In genomic region chr6:46175976-46176375, GRCh38 we compare ENCODE assay signal across 17 cellular contexts. TPM values are rescaled to one million over a fixed set of nuclear protein-coding genes. Genes with fewer than 3 reads are reported as not detected.
DNase-seq lines count a peak whose midpoint lies in the region; ATAC-seq, FAIRE-seq and TF ChIP-seq lines count a peak whose summit lies in the region.
"Had no signal": no experiment of that assay in that cellular context is flagged by ENCODE, and none has a peak within 500 bp of the region (broad histone marks: within the 10 kb centered on the region; RNA-seq: fewer than 3 reads in every experiment).

No MANE protein-coding gene starts in this region.

- no peak overlapping the region for H3K27ac Mint-ChIP-seq in activated naive CD4-positive, alpha-beta T cell treated with anti-CD3 and anti-CD28 coated beads, Interleukin-2, amount 10 ng/mL, durations not matched to agents 7 days and 5 days

- H3K4me3 ChIP-seq in upper lobe of right lung (no peak overlapping the region), HepG2 (replicated peaks in 1 of 3; ENCODE audit: insufficient read depth in 1 of 3, low read depth in 2 of 3, low read length in 3 of 3) (no peak overlapping the region)
- H3K4me3 ChIP-seq: heart left ventricle, K562 had no signal

- H2AFZ ChIP-seq in HepG2 (ENCODE audit: low read length), result no peak overlapping the region

- in situ Hi-C loops in HepG2 (cut with HindIII; ENCODE audit: extremely low pct_ligation_motif_present, low pct_unique_long_range_greater_than_20kb), result no loop called here

- H3K9me3 Mint-ChIP-seq in activated naive CD4-positive, alpha-beta T cell treated with anti-CD3 and anti-CD28 coated beads, Interleukin-2, amount 10 ng/mL, durations not matched to agents 7 days and 5 days, result no peaks in the 10 kb centered on the region
- H3K9me3 Mint-ChIP-seq: activated T-cell treated with anti-CD3 and anti-CD28 coated beads, Interleukin-2, amount 50 U/mL, for 4 hours had no signal

- FAIRE-seq in HepG2 (lab: Jason Lieb, UNC), result no peak
- FAIRE-seq: K562 had no signal

- no peak overlapping the region for H3K9ac ChIP-seq in HepG2 (ENCODE audit: insufficient read depth, low read depth, low read length)

- H3K9me3 ChIP-seq in upper lobe of right lung, result no peaks in the 10 kb centered on the region
- no peaks in the 10 kb centered on the region for H3K9me3 ChIP-seq in HepG2 (ENCODE audit: low read length)
- H3K9me3 ChIP-seq: heart left ventricle had no signal

- BruUV-seq in HepG2 (replicated peaks; lab: Mats Ljungman, UMichigan), result no TSS peak

- DNase-seq in D341Med (ENCODE audit: low spot score) (peak; percentile 67), NAMALWA (ENCODE audit: low spot score) (peak; percentile 8), upper lobe of right lung (no peak), HepG2 (ENCODE audit: low spot score) (no peak), NOMO-1 treated with DMSO at 0.1 percent for 48 hours (lab: John Stamatoyannopoulos, UW; ENCODE audit: unreplicated experiment) (no peak)
- DNase-seq in activated naive CD4-positive, alpha-beta T cell treated with anti-CD3 and anti-CD28 coated beads, Interleukin-2, amount 10 ng/mL, durations not matched to agents 7 days and 5 days, result no peak
- DNase-seq: ACHN; activated T-cell treated with anti-CD3 and anti-CD28 coated beads, Interleukin-2, amount 50 U/mL, for 4 hours; GF-D8; heart left ventricle; NCI-H1436 treated with DMSO at 0.1 percent for 48 hours; NCI-H524 had no signal

- H3K36me3 Mint-ChIP-seq in activated naive CD4-positive, alpha-beta T cell treated with anti-CD3 and anti-CD28 coated beads, Interleukin-2, amount 10 ng/mL, durations not matched to agents 7 days and 5 days, result no peaks in the 10 kb centered on the region

- H3K4me1 ChIP-seq in upper lobe of right lung (no peaks in the 10 kb centered on the region), HepG2 (ENCODE audit: insufficient read depth, low read length) (no peaks in the 10 kb centered on the region)

- no peaks in the 10 kb centered on the region for H3K27me3 ChIP-seq in upper lobe of right lung
- peaks cover 0 to 6% of the 10 kb centered on the region in 2 experiments; a peak in 1 of 5 replicates for H3K27me3 ChIP-seq in HepG2 (ENCODE audit: control insufficient read depth in 1 of 2, insufficient read depth in 2 of 2, low read length in 2 of 2)

- TF ChIP-seq POLR2A in HepG2 (IDR thresholded peaks at IDR 0.05; ENCODE audit: insufficient read depth in 1 of 2, low read depth in 2 of 2, low read length in 2 of 2), result no peak

- H3K4me3 Mint-ChIP-seq in activated naive CD4-positive, alpha-beta T cell treated with anti-CD3 and anti-CD28 coated beads, Interleukin-2, amount 10 ng/mL, durations not matched to agents 7 days and 5 days, result no peak overlapping the region
- H3K4me3 Mint-ChIP-seq: activated T-cell treated with anti-CD3 and anti-CD28 coated beads, Interleukin-2, amount 50 U/mL, for 4 hours had no signal

- peaks cover 31% of the 10 kb centered on the region for H3K4me1 Mint-ChIP-seq in activated naive CD4-positive, alpha-beta T cell treated with anti-CD3 and anti-CD28 coated beads, Interleukin-2, amount 10 ng/mL, durations not matched to agents 7 days and 5 days

- TF ChIP-seq EP300 in HepG2 (IDR thresholded peaks at IDR 0.05; ENCODE audit: low read depth in 2 of 2, low read length in 2 of 2) (no peak), HepG2 (CRISPR knock-in tag; IDR thresholded peaks at IDR 0.05; ENCODE audit: borderline replicate concordance) (no peak)

- TF ChIP-seq RAD21 in HepG2 (CRISPR knock-in tag; IDR thresholded peaks at IDR 0.05), result no peak

- H3K27me3 Mint-ChIP-seq in activated naive CD4-positive, alpha-beta T cell treated with anti-CD3 and anti-CD28 coated beads, Interleukin-2, amount 10 ng/mL, durations not matched to agents 7 days and 5 days, result peaks cover 51% of the 10 kb centered on the region

- CTCF ChIA-PET in activated naive CD4-positive, alpha-beta T cell treated with anti-CD3 and anti-CD28 coated beads, Interleukin-2, amount 10 ng/mL, durations not matched to agents 7 days and 5 days (lab: Charles Lee), result interaction anchor here (1.4 kb wide), 1 partner anchor 44 kb away, joined by 3 read pairs; no protein-coding TSS in a partner anchor
- CTCF ChIA-PET in HepG2 (lab: Yijun Ruan, JAX; ENCODE audit: low intra/inter-chr PET ratio, low total read pairs), result no interaction called here

- H4K20me1 ChIP-seq in HepG2 (ENCODE audit: insufficient read depth, low read length), result no peaks in the 10 kb centered on the region

- H3K36me3 ChIP-seq in upper lobe of right lung, result no peaks in the 10 kb centered on the region
- H3K36me3 ChIP-seq in HepG2 (replicated peaks in 1 of 2; ENCODE audit: control insufficient read depth in 1 of 2, insufficient read depth in 2 of 2, low read length in 2 of 2), result no peaks in the 10 kb centered on the region
- H3K36me3 ChIP-seq: heart left ventricle had no signal

- 3% methylated on average over 3 of the region's 3 CpGs for WGBS in HepG2 (ENCODE audit: low lambda C conversion rate)

- H3K79me2 ChIP-seq in HepG2 (ENCODE audit: insufficient read depth, low read length), result no peaks in the 10 kb centered on the region

- POLR2A ChIA-PET in HepG2 (lab: Yijun Ruan, JAX), result no interaction called here

- intact Hi-C loops in upper lobe of right lung (cut with DNase I) (no loop called here), HepG2 (cut with micrococcal nuclease; ENCODE audit: unreplicated experiment) (no loop called here)

- H3K4me2 ChIP-seq in HepG2 (ENCODE audit: low read depth, low read length), result no peak overlapping the region

- ATAC-seq in GM19023 (IDR thresholded peaks at IDR 0.05; ENCODE audit: unreplicated experiment) (peak; percentile 46), HG02588 (IDR thresholded peaks at IDR 0.05; ENCODE audit: unreplicated experiment) (peak; percentile 54), upper lobe of right lung (no peak), HepG2 (no peak)
- ATAC-seq: heart left ventricle, K562 had no signal

- TF ChIP-seq CTCF in upper lobe of right lung (IDR thresholded peaks at IDR 0.05) (no peak), HepG2 (CRISPR knock-in tag; IDR thresholded peaks at IDR 0.05) (no peak)

- H3K27ac ChIP-seq in upper lobe of right lung, result no peak overlapping the region
- no peak overlapping the region for H3K27ac ChIP-seq in HepG2 (ENCODE audit: extremely low read length, insufficient read depth, low read length)
- H3K27ac ChIP-seq: epithelial cell of prostate, heart left ventricle had no signal

TF ChIP-seq in HepG2, 621 proteins besides CTCF, POLR2A, EP300 and RAD21 (continues in another document):
- no peak for TF ChIP-seq ZBTB8A (CRISPR knock-in tag; IDR thresholded peaks at IDR 0.05; ENCODE audit: borderline replicate concordance, low read depth)

RNA-seq across cellular contexts. Expression of gene ENPP5, which starts 5.2 kb away (rescaled TPM):
- 7.3 TPM for total RNA-seq in upper lobe of right lung
- total RNA-seq in HepG2 (2016; rRNA removed; fragmentation: Illumina TruSeq; extraction: Trizol), result not detected in 2 replicates
- not detected in 2 replicates for total RNA-seq in HepG2 (2016; cell fraction: cytosol; rRNA removed; fragmentation: Illumina TruSeq; extraction: Trizol; ENCODE audit: low read depth)
- total RNA-seq in HepG2 (2016; cell fraction: insoluble cytoplasmic fraction; rRNA removed; fragmentation: Illumina TruSeq; extraction: Trizol), result not detected in 2 replicates
- total RNA-seq in HepG2 (2016; cell fraction: membrane; rRNA removed; fragmentation: Illumina TruSeq; extraction: Trizol), result not detected in 2 replicates
- not detected in 2 replicates for total RNA-seq in HepG2 (2016; cell fraction: nucleus; rRNA removed; fragmentation: Illumina TruSeq; extraction: Trizol)
- not detected in 2 replicates for polyA plus RNA-seq in HepG2 (2011; rRNA removed)
- not detected in 2 replicates for polyA plus RNA-seq in HepG2 (2011; cell fraction: cytosol; rRNA removed)
- polyA plus RNA-seq in HepG2 (2011; cell fraction: nucleus; rRNA removed), result not detected in 2 replicates
- not detected in 2 replicates for polyA plus RNA-seq in HepG2 (2012)
- polyA plus RNA-seq in HepG2 (2016; cell fraction: cytosol; fragmentation: Illumina TruSeq; extraction: Trizol; ENCODE audit: low read depth), result not detected in 2 replicates
- polyA plus RNA-seq in HepG2 (2016; cell fraction: insoluble cytoplasmic fraction; fragmentation: Illumina TruSeq; extraction: Trizol; ENCODE audit: low read depth), result not detected in 2 replicates
- not detected in 2 replicates for polyA plus RNA-seq in HepG2 (2016; cell fraction: membrane; fragmentation: Illumina TruSeq; extraction: Trizol; ENCODE audit: low read depth)
- polyA plus RNA-seq in HepG2 (2016; cell fraction: nucleus; fragmentation: Illumina TruSeq; extraction: Trizol; ENCODE audit: insufficient read depth, low read depth), result not detected in 2 replicates
- not detected in 2 replicates for polyA minus RNA-seq in HepG2 (2011; rRNA and poly(A)+ RNA removed; ENCODE audit: low replicate concordance)
- polyA minus RNA-seq in HepG2 (2011; cell fraction: cytosol; rRNA and poly(A)+ RNA removed), result not detected in 2 replicates
- polyA minus RNA-seq in HepG2 (2011; cell fraction: nucleus; rRNA and poly(A)+ RNA removed), result not detected in 2 replicates
- total RNA-seq: activated T-cell treated with anti-CD3 and anti-CD28 coated beads, Interleukin-2, amount 50 U/mL, for 4 hours; K562; T-helper 1 cell treated with Interleukin-12 subunit alpha and Interleukin-12 subunit beta and Interleukin-4 antibody, amounts not matched to agents 30 ng/mL and 1 ng/mL, for 36 hours had no signal
- polyA plus RNA-seq: K562 had no signal

RNA-seq across cellular contexts. Expression of gene ENPP4, which starts 46.2 kb away (rescaled TPM):
- total RNA-seq in upper lobe of right lung (27.8 TPM), HepG2 (2016; rRNA removed; fragmentation: Illumina TruSeq; extraction: Trizol) (0.34 and 0.38 TPM in 2 replicates)
- total RNA-seq in HepG2 (2016; cell fraction: cytosol; rRNA removed; fragmentation: Illumina TruSeq; extraction: Trizol; ENCODE audit: low read depth), result 0.09 TPM in 1 of 2 replicates, not detected in the other
- total RNA-seq in HepG2 (2016; cell fraction: insoluble cytoplasmic fraction; rRNA removed; fragmentation: Illumina TruSeq; extraction: Trizol), result 0.21 and 0.43 TPM in 2 replicates
- total RNA-seq in HepG2 (2016; cell fraction: membrane; rRNA removed; fragmentation: Illumina TruSeq; extraction: Trizol), result 0.03 and 0.12 TPM in 2 replicates
- 0.53 and 0.68 TPM in 2 replicates for total RNA-seq in HepG2 (2016; cell fraction: nucleus; rRNA removed; fragmentation: Illumina TruSeq; extraction: Trizol)
- 0.04 and 0.10 TPM in 2 replicates for polyA plus RNA-seq in HepG2 (2011; rRNA removed)
- polyA plus RNA-seq in HepG2 (2011; cell fraction: cytosol; rRNA removed), result 0.03 and 0.04 TPM in 2 replicates
- 0.05 TPM in 1 of 2 replicates, not detected in the other for polyA plus RNA-seq in HepG2 (2011; cell fraction: nucleus; rRNA removed)
- 0.05 and 0.12 TPM in 2 replicates for polyA plus RNA-seq in HepG2 (2012)
- 0.02 TPM in 1 of 2 replicates, not detected in the other for polyA plus RNA-seq in HepG2 (2016; cell fraction: cytosol; fragmentation: Illumina TruSeq; extraction: Trizol; ENCODE audit: low read depth)
- polyA plus RNA-seq in HepG2 (2016; cell fraction: insoluble cytoplasmic fraction; fragmentation: Illumina TruSeq; extraction: Trizol; ENCODE audit: low read depth), result 0.21 and 0.23 TPM in 2 replicates
- 0.06 and 0.09 TPM in 2 replicates for polyA plus RNA-seq in HepG2 (2016; cell fraction: membrane; fragmentation: Illumina TruSeq; extraction: Trizol; ENCODE audit: low read depth)
- polyA plus RNA-seq in HepG2 (2016; cell fraction: nucleus; fragmentation: Illumina TruSeq; extraction: Trizol; ENCODE audit: insufficient read depth, low read depth), result 0.38 and 0.59 TPM in 2 replicates
- not detected in 2 replicates for polyA minus RNA-seq in HepG2 (2011; rRNA and poly(A)+ RNA removed; ENCODE audit: low replicate concordance)
- not detected in 2 replicates for polyA minus RNA-seq in HepG2 (2011; cell fraction: cytosol; rRNA and poly(A)+ RNA removed)
- polyA minus RNA-seq in HepG2 (2011; cell fraction: nucleus; rRNA and poly(A)+ RNA removed), result 0.12 TPM in 1 of 2 replicates, not detected in the other
- polyA plus RNA-seq: K562 had no signal

Comparison
In these comparisons a context has a peak if more than half of its experiments do, and no peak if none do; other contexts are left out.
1. DNase-seq: peak in D341Med (single experiment) and NAMALWA (single experiment); none in activated naive CD4-positive, alpha-beta T cell treated with anti-CD3 and anti-CD28 coated beads, Interleukin-2, amount 10 ng/mL, durations not matched to agents 7 days and 5 days (single experiment), upper lobe of right lung (single experiment), HepG2 (single experiment) and NOMO-1 treated with DMSO at 0.1 percent for 48 hours (single experiment).
2. ATAC-seq: peak in GM19023 (single experiment) and HG02588 (single experiment); none in upper lobe of right lung (single experiment) and HepG2 (single experiment).
3. RNA of gene ENPP4, which starts 46.2 kb away (total RNA-seq): 27.8 TPM in upper lobe of right lung (single experiment); 0.03 to 0.68 TPM in HepG2; every median in the first group is over 10 times any median in the second.